Comparison of ENCODE assay signal across 8 cellular contexts in the genomic region with DNA sequence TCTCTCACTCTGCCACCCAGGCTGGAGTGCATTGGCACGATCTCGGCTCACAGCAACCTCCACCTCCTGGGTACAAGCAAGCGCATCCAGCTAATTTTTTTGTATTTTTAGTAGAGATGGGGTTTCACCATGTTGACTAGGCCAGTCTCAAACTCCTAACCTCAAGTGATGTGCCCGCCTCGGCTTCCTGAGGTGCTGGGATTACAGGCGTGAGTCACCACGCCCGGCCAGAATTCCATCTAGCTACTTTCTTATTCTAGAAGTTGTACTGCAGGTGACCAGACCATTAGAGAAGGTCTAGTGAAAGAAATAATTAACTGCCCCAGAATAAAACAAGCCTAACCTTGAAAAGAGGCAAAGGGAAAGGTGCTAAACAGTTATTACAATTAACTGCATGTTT. TPM values are rescaled to one million over a fixed set of nuclear protein-coding genes. Genes with fewer than 3 reads are reported as not detected.
DNase-seq lines count a peak whose midpoint lies in the region; ATAC-seq and TF ChIP-seq lines count a peak whose summit lies in the region.

No MANE protein-coding gene starts in this region.

- no peak for TF ChIP-seq POLR2A in stomach (IDR thresholded peaks at IDR 0.05)

- H3K4me3 Mint-ChIP-seq in activated T-cell treated with anti-CD3 and anti-CD28 coated beads, Interleukin-2, amount 50 U/mL, for 4 hours: peak overlapping the region; percentile 100

- in situ Hi-C loops in GM23248 (cut with MboI): no loop called here

- H3K27ac ChIP-seq in hepatocyte (peak overlapping the region; percentile 23), stomach (peak overlapping the region in 2 of 5 donors; percentile 35 to 98), GM23248 (no peak overlapping the region)

- H3K36me3 ChIP-seq in hepatocyte (replicated peaks; ENCODE audit: insufficient read depth, low read depth) (no peaks in the 10 kb centered on the region), stomach (peaks cover 0 to 10% (median 4%) of the 10 kb centered on the region in 4 donors), GM23248 (ENCODE audit: low read depth) (no peaks in the 10 kb centered on the region)

- H3K9me3 Mint-ChIP-seq in activated T-cell treated with anti-CD3 and anti-CD28 coated beads, Interleukin-2, amount 50 U/mL, for 4 hours: no peaks in the 10 kb centered on the region

- no peak for DNase-seq in activated T-cell treated with anti-CD3 and anti-CD28 coated beads, Interleukin-2, amount 50 U/mL, for 4 hours
- no peak for DNase-seq in activated T-cell treated with anti-CD3 and anti-CD28 coated beads, Interleukin-2, amount 50 U/mL, for 1 hour
- DNase-seq in T-helper 22 cell (ENCODE audit: low read depth): peak; percentile 3
- DNase-seq in hepatocyte (ENCODE audit: low spot score): peak; percentile 56
- peak; percentile 48 for DNase-seq in stomach
- DNase-seq in OCI-M2 (lab: John Stamatoyannopoulos, UW; ENCODE audit: unreplicated experiment): no peak
- no peak for DNase-seq in GM23248

- H3K4me2 ChIP-seq in hepatocyte (peak overlapping the region; percentile 78), GM23248 (ENCODE audit: unreplicated experiment) (no peak overlapping the region)

- H3K4me3 ChIP-seq in hepatocyte: peak overlapping the region; percentile 77
- H3K4me3 ChIP-seq in stomach: peak overlapping the region; percentile 91 to 98 (median 97)
- no peak overlapping the region for H3K4me3 ChIP-seq in GM23248

- H2AFZ ChIP-seq in hepatocyte (no peak overlapping the region), GM23248 (no peak overlapping the region)

- no peak for TF ChIP-seq EP300 in stomach (IDR thresholded peaks at IDR 0.05)

- H3F3A ChIP-seq in GM23248 (ENCODE audit: insufficient read depth): no peaks in the 10 kb centered on the region

- H3K4me1 Mint-ChIP-seq in activated T-cell treated with anti-CD3 and anti-CD28 coated beads, Interleukin-2, amount 50 U/mL, for 4 hours (ENCODE audit: low read depth): peaks cover 25% of the 10 kb centered on the region

- no peaks in the 10 kb centered on the region for H3K27me3 ChIP-seq in hepatocyte
- H3K27me3 ChIP-seq in stomach: no peaks in the 10 kb centered on the region
- no peaks in the 10 kb centered on the region for H3K27me3 ChIP-seq in GM23248 (replicated peaks; ENCODE audit: insufficient read depth)

- no peak for ATAC-seq in activated T-cell treated with anti-CD3 and anti-CD28 coated beads, Interleukin-2, amount 50 U/mL, for 4 hours
- no peak for ATAC-seq in GM19455 (IDR thresholded peaks at IDR 0.05; ENCODE audit: unreplicated experiment)

- H3K36me3 Mint-ChIP-seq in activated T-cell treated with anti-CD3 and anti-CD28 coated beads, Interleukin-2, amount 50 U/mL, for 4 hours (ENCODE audit: insufficient read depth): peaks cover 9% of the 10 kb centered on the region

- TF ChIP-seq CTCF in hepatocyte (IDR thresholded peaks at IDR 0.05; ENCODE audit: poor library complexity) (no peak), stomach (IDR thresholded peaks at IDR 0.05) (no peak)

- no peaks in the 10 kb centered on the region for H3K9me3 ChIP-seq in hepatocyte (ENCODE audit: low read depth)
- no peaks in the 10 kb centered on the region for H3K9me3 ChIP-seq in stomach
- H3K9me3 ChIP-seq in GM23248 (ENCODE audit: low read depth): no peaks in the 10 kb centered on the region

- 58% methylated on average over 8 of the region's 8 CpGs for WGBS in hepatocyte (ENCODE audit: low lambda C conversion rate, missing lambda C conversion rate)
- WGBS in stomach, 5 donors: 23 to 35% (median 26%) methylated on average over 8 of the region's 8 CpGs
- 96 to 99% methylated on average over 8 of the region's 8 CpGs for WGBS in GM23248 (ENCODE audit: low coverage in 1 of 2, low lambda C conversion rate in 2 of 2, missing lambda C conversion rate in 2 of 2), 2 experiments

- no peaks in the 10 kb centered on the region for H3K9me2 ChIP-seq in hepatocyte (replicated peaks; ENCODE audit: insufficient read depth)
- no peaks in the 10 kb centered on the region for H3K9me2 ChIP-seq in GM23248 (ENCODE audit: insufficient read depth)

- no peaks in the 10 kb centered on the region for H3K4me1 ChIP-seq in hepatocyte (ENCODE audit: insufficient read depth)
- H3K4me1 ChIP-seq in stomach: peaks cover 9 to 39% (median 25%) of the 10 kb centered on the region in 4 donors
- H3K4me1 ChIP-seq in GM23248 (ENCODE audit: insufficient read depth): peaks cover 4% of the 10 kb centered on the region

- H3K9ac ChIP-seq in GM23248: no peak overlapping the region

- intact Hi-C loops in stomach (cut with DNase I; ENCODE audit: low total_unique reads): no loop called here

- no peaks in the 10 kb centered on the region for H3K27me3 Mint-ChIP-seq in activated T-cell treated with anti-CD3 and anti-CD28 coated beads, Interleukin-2, amount 50 U/mL, for 4 hours (ENCODE audit: low read depth)

- H4K20me1 ChIP-seq in hepatocyte (ENCODE audit: insufficient read depth, poor library complexity, severe bottlenecking) (peaks cover 6% of the 10 kb centered on the region), GM23248 (ENCODE audit: insufficient read depth) (no peaks in the 10 kb centered on the region)

- H3K79me2 ChIP-seq in hepatocyte: peaks cover 58% of the 10 kb centered on the region
- H3K79me2 ChIP-seq in GM23248 (ENCODE audit: insufficient read depth): no peaks in the 10 kb centered on the region

RNA-seq across cellular contexts. Expression of a gene that starts 2.2 kb away (rescaled TPM):
- 10 to 100 TPM; 52.0 to 68.5 (median 63.6) TPM for total RNA-seq in activated T-cell treated with anti-CD3 and anti-CD28 coated beads, Interleukin-2, amount 50 U/mL, for 4 hours
- 69.4 and 71.0 TPM in 2 replicates for total RNA-seq in hepatocyte
- 14.1 and 15.3 TPM in 2 replicates for polyA plus RNA-seq in hepatocyte
- total RNA-seq in stomach: 100 to 1,000 TPM in 2 of 5 donors, 10 to 100 TPM in 3; 63.0 to 156 (median 87.1) TPM
- polyA plus RNA-seq in stomach: 10 to 100 TPM in 1 of 3 donors, 1 to 10 TPM in 2; 7.3 to 13.6 (median 9.7) TPM
- 15.7 and 17.8 TPM in 2 replicates for total RNA-seq in GM23248 (2014; rRNA removed; shearing (Covaris generic))
- 5.7 and 6.6 TPM in 2 replicates for polyA plus RNA-seq in GM23248 (2016; fragmentation: Nextera tagmentation; extraction: Ambion mirVana)

Comparison
In these comparisons a context has a peak if more than half of its experiments do, and no peak if none do; other contexts are left out.
1. DNase-seq: peak in T-helper 22 cell (single experiment), hepatocyte (single experiment) and stomach (single experiment); none in activated T-cell treated with anti-CD3 and anti-CD28 coated beads, Interleukin-2, amount 50 U/mL, for 4 hours (single experiment), activated T-cell treated with anti-CD3 and anti-CD28 coated beads, Interleukin-2, amount 50 U/mL, for 1 hour (single experiment), OCI-M2 (single experiment) and GM23248 (single experiment).